ENCODE assay signal across 2 cellular contexts in the genomic region with DNA sequence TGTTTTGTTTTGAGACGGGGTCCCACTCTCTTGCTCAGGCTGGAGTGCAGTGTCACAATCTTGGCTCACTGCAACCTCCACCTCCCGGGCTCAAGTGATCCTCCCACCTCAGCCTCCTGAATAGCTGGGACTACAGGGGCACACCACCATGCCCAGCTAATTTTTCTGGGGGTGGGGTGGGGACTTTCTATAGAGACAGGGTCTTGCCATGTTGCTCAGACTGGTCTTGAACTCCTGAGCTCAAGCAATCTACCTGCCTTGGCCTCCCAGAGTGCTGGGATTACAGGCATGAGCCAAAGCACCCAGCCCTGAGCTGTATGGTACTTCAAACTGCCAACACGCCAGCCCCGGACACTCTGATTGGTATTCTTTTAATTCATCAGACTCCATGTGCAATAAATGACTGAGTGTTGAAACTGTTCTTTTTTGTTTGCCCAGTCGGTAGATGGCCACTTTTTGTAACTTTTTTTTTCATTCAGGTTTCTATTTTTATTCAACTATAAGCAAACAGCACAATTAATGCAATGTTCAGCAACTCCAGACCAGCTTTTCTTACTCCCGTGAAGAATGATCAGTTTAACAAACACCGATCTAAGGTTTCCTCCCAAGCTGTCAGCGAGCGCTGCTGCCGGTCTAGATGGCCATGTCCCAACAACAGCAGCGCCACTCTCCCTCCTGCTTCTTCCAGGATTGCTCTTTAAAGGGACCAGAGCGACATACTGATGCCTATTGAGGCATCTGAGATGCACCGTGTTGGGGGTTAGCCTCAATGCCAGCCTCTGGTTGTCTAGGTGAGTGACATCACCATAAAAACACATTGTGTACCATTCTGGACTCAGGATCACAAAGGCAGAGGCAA.
TF ChIP-seq lines count a peak whose summit lies in the region.

No MANE protein-coding gene starts in this region.

TF ChIP-seq in K562, 482 proteins besides CTCF, POLR2A, EP300 and RAD21:
- TF ChIP-seq, protein P1, sequence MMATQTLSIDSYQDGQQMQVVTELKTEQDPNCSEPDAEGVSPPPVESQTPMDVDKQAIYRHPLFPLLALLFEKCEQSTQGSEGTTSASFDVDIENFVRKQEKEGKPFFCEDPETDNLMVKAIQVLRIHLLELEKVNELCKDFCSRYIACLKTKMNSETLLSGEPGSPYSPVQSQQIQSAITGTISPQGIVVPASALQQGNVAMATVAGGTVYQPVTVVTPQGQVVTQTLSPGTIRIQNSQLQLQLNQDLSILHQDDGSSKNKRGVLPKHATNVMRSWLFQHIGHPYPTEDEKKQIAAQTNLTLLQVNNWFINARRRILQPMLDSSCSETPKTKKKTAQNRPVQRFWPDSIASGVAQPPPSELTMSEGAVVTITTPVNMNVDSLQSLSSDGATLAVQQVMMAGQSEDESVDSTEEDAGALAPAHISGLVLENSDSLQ (IDR thresholded peaks at IDR 0.05): 0 out of 2 replicates have a peak, but pooled peaks have one; percentile 6
- TF ChIP-seq ZNF3 (CRISPR knock-in tag; IDR thresholded peaks at IDR 0.05): no peak

TF ChIP-seq in HepG2, 621 proteins besides CTCF, POLR2A, EP300 and RAD21:
- TF ChIP-seq, protein P2, sequence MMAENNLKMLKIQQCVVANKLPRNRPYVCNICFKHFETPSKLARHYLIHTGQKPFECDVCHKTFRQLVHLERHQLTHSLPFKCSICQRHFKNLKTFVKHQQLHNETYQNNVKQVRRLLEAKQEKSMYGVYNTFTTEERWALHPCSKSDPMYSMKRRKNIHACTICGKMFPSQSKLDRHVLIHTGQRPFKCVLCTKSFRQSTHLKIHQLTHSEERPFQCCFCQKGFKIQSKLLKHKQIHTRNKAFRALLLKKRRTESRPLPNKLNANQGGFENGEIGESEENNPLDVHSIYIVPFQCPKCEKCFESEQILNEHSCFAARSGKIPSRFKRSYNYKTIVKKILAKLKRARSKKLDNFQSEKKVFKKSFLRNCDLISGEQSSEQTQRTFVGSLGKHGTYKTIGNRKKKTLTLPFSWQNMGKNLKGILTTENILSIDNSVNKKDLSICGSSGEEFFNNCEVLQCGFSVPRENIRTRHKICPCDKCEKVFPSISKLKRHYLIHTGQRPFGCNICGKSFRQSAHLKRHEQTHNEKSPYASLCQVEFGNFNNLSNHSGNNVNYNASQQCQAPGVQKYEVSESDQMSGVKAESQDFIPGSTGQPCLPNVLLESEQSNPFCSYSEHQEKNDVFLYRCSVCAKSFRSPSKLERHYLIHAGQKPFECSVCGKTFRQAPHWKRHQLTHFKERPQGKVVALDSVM (CRISPR knock-in tag; IDR thresholded peaks at IDR 0.05): peak; percentile 71; the same call in 1 of the 2 replicates
- TF ChIP-seq GATAD2A (CRISPR knock-in tag; IDR thresholded peaks at IDR 0.05) (no peak), SRSF4 (IDR thresholded peaks at IDR 0.05; ENCODE audit: low read depth, low read length, poor library complexity, severe bottlenecking) (no peak), POLR2G (IDR thresholded peaks at IDR 0.05; ENCODE audit: low read depth, low read length) (peak; percentile 37), PAF1 (CRISPR knock-in tag; IDR thresholded peaks at IDR 0.05) (0 out of 2 replicates have a peak, but pooled peaks have one; percentile 66)
